In genomic region chr22:29032584-29032983, GRCh38 we compare ENCODE assay signal across 12 cellular contexts. TPM values are rescaled to one million over a fixed set of nuclear protein-coding genes. Genes with fewer than 3 reads are reported as not detected.
A peak's percentile ranks its signal among the peaks of the same experiment; 100 is the strongest.
DNase-seq lines count a peak whose midpoint lies in the region; ATAC-seq, FAIRE-seq and TF ChIP-seq lines count a peak whose summit lies in the region.
"Had no signal": no experiment of that assay in that cellular context is flagged by ENCODE, and none has a peak within 500 bp of the region (broad histone marks: within the 10 kb centered on the region; RNA-seq: fewer than 3 reads in every experiment).

No MANE protein-coding gene starts in this region.

- CTCF ChIA-PET in SK-N-SH (lab: Yijun Ruan, JAX), result interaction anchor here (0.9 to 1.6 kb wide), 5 partner anchors 8 to 432 kb away, joined by 3 to 8 read pairs (median 5); no protein-coding TSS in a partner anchor

- TF ChIP-seq CTCF in SK-N-SH (IDR thresholded peaks at IDR 0.05), result no peak

- peak overlapping the region; percentile 80; the same call in 1 of the 2 replicates for H3K9ac ChIP-seq in SK-N-SH

- ATAC-seq in SK-N-SH treated with all-trans-retinoic acid at 6 μM for 48 hours, result no peak
- ATAC-seq: Right ventricle myocardium inferior had no signal

- POLR2A ChIA-PET in SK-N-SH (lab: Yijun Ruan, JAX), result no interaction called here

- no peak overlapping the region for H2AFZ ChIP-seq in SK-N-SH (ENCODE audit: low read depth)

- peaks cover 29% of the 10 kb centered on the region; the same call in 1 of the 2 replicates for H3K79me2 ChIP-seq in SK-N-SH (ENCODE audit: insufficient read depth)

- H3K36me3 ChIP-seq in SK-N-SH (replicated peaks in 1 of 2; ENCODE audit: control insufficient read depth in 1 of 2, insufficient read depth in 2 of 2, low read length in 1 of 2) (no peaks in the 10 kb centered on the region), mesodermal cell (ENCODE audit: control insufficient read depth, insufficient read depth, low read length) (no peaks in the 10 kb centered on the region)

- TF ChIP-seq EP300 in SK-N-SH (IDR thresholded peaks at IDR 0.05; ENCODE audit: borderline replicate concordance in 1 of 2, low read depth in 1 of 2, low read length in 1 of 2), result no peak

- no peak overlapping the region for H3K4me3 ChIP-seq in SK-N-SH (ENCODE audit: low read depth in 2 of 2, low read length in 1 of 2)
- H3K4me3 ChIP-seq in mesodermal cell (ENCODE audit: extremely low read depth, insufficient read depth, low read length, poor library complexity, severe bottlenecking), result no peak overlapping the region

- no peak for TF ChIP-seq RAD21 in SK-N-SH (IDR thresholded peaks at IDR 0.05; ENCODE audit: low read length)

- peaks cover 23% of the 10 kb centered on the region for H3F3A ChIP-seq in SK-N-SH (replicated peaks; ENCODE audit: insufficient read depth)

- H3K9me2 ChIP-seq in SK-N-SH, result no peaks in the 10 kb centered on the region

- DNase-seq in SK-N-SH (no peak), dermis blood vessel endothelial cell (peak; percentile 68), urothelium cell line (ENCODE audit: low spot score) (peak; percentile 25), cerebellar nuclear complex (lab: John Stamatoyannopoulos, UW) (no peak)
- DNase-seq in activated CD8-positive, alpha-beta memory T cell treated with anti-CD3 and anti-CD28 coated beads, Interleukin-2, amount 50 U/mL, for 48 hours, result no peak
- no peak for DNase-seq in activated CD4-positive, alpha-beta T cell treated with anti-CD3 and anti-CD28 coated beads, Interleukin-2, amount 50 U/mL, for 48 hours
- DNase-seq: activated CD8-positive, alpha-beta memory T cell treated with anti-CD3 and anti-CD28 coated beads for 24 hours; NCI-H1417 treated with DMSO at 0.1 percent for 48 hours had no signal

- 50% methylated on average over 2 of the region's 2 CpGs for WGBS in SK-N-SH (ENCODE audit: low lambda C conversion rate)
- WGBS in mesodermal cell (ENCODE audit: insufficient coverage in 2 of 2), 2 experiments, result 81 to 88% methylated on average over 2 of the region's 2 CpGs

- H3K9me3 ChIP-seq in SK-N-SH (no peaks in the 10 kb centered on the region), mesodermal cell (ENCODE audit: control insufficient read depth, low read length) (no peaks in the 10 kb centered on the region)

- H3K4me2 ChIP-seq in SK-N-SH, result peak overlapping the region; percentile 80

- no peaks in the 10 kb centered on the region for H4K20me1 ChIP-seq in SK-N-SH (ENCODE audit: insufficient read depth)

- no peaks in the 10 kb centered on the region for H3K27me3 ChIP-seq in SK-N-SH (ENCODE audit: insufficient read depth)

- H3K4me1 ChIP-seq in SK-N-SH (ENCODE audit: control insufficient read depth in 1 of 2, insufficient read depth in 2 of 2, low read depth in 1 of 2, low read length in 1 of 2) (peaks cover 22 to 32% of the 10 kb centered on the region in 2 experiments), mesodermal cell (ENCODE audit: control insufficient read depth, insufficient read depth, low read length, poor library complexity, severe bottlenecking) (peaks cover 35% of the 10 kb centered on the region)

- H3K27ac ChIP-seq in SK-N-SH (ENCODE audit: low read depth in 2 of 2, low read length in 1 of 2), result peak overlapping the region in 1 of 2 experiments; percentile 99; a peak in 3 of 4 replicates
- peak overlapping the region; percentile 99 for H3K27ac ChIP-seq in mesodermal cell (ENCODE audit: low read depth, low read length, severe bottlenecking)

- no peak for FAIRE-seq in urothelium cell line (lab: Jason Lieb, UNC)

TF ChIP-seq in SK-N-SH, 30 proteins besides CTCF, POLR2A, EP300 and RAD21:
- TF ChIP-seq RFX5 (IDR thresholded peaks at IDR 0.05; ENCODE audit: low read length) (no peak), CHD2 (IDR thresholded peaks at IDR 0.05; ENCODE audit: low read length, partially characterized antibody) (no peak), NRF1 (IDR thresholded peaks at IDR 0.05; ENCODE audit: low read depth, low read length) (no peak)

TF ChIP-seq in SK-N-SH treated with all-trans-retinoic acid at 6 μM for 48 hours, 23 proteins besides CTCF, POLR2A, EP300 and RAD21:
- TF ChIP-seq ISL1 (CRISPR knock-in tag; IDR thresholded peaks at IDR 0.05), result no peak
- no peak for TF ChIP-seq ZNF8 (CRISPR knock-in tag; IDR thresholded peaks at IDR 0.05)
- no peak for TF ChIP-seq ZNF70 (CRISPR knock-in tag; IDR thresholded peaks at IDR 0.05)
- no peak for TF ChIP-seq ZFP3 (CRISPR knock-in tag; IDR thresholded peaks at IDR 0.05)
- TF ChIP-seq ESRRG (CRISPR knock-in tag; IDR thresholded peaks at IDR 0.05), result no peak
- TF ChIP-seq CREB5 (CRISPR knock-in tag; IDR thresholded peaks at IDR 0.05; ENCODE audit: low read depth), result no peak
- TF ChIP-seq OSR1 (CRISPR knock-in tag; IDR thresholded peaks at IDR 0.05), result no peak
- no peak for TF ChIP-seq CSDC2 (CRISPR knock-in tag; IDR thresholded peaks at IDR 0.05)
- TF ChIP-seq SNAI2 (CRISPR knock-in tag; IDR thresholded peaks at IDR 0.05), result no peak
- no peak for TF ChIP-seq PPARA (CRISPR knock-in tag; IDR thresholded peaks at IDR 0.05; ENCODE audit: borderline replicate concordance)

RNA-seq across cellular contexts. Expression of gene C22orf31, which starts 29.0 kb away (rescaled TPM):
- polyA plus RNA-seq in SK-N-SH (2012; rRNA removed), result not detected in 2 replicates
- not detected in 2 replicates for polyA plus RNA-seq in SK-N-SH (2012; cell fraction: cytosol; rRNA removed)
- polyA plus RNA-seq in SK-N-SH (2012; cell fraction: nucleus; rRNA removed), result not detected in 2 replicates
- not detected in 2 replicates for total RNA-seq in dermis blood vessel endothelial cell
- not detected for polyA plus RNA-seq in mesodermal cell (2013, experiment 1 of 2)
- not detected for polyA plus RNA-seq in mesodermal cell (2013, experiment 2 of 2)
- total RNA-seq: pulmonary artery endothelial cell, Right ventricle myocardium inferior had no signal

RNA-seq across cellular contexts. Expression of gene KREMEN1, which starts 40.3 kb away (rescaled TPM):
- 7.9 and 10.0 TPM in 2 replicates for polyA plus RNA-seq in SK-N-SH (2012; rRNA removed)
- polyA plus RNA-seq in SK-N-SH (2012; cell fraction: cytosol; rRNA removed), result 7.0 and 10.4 TPM in 2 replicates
- 6.7 and 8.0 TPM in 2 replicates for polyA plus RNA-seq in SK-N-SH (2012; cell fraction: nucleus; rRNA removed)
- total RNA-seq in dermis blood vessel endothelial cell, result 0.56 and 0.68 TPM in 2 replicates
- 21.5 TPM for polyA plus RNA-seq in mesodermal cell (2013, experiment 1 of 2)
- polyA plus RNA-seq in mesodermal cell (2013, experiment 2 of 2), result 15.1 TPM

Comparison
In these comparisons a context has a peak if more than half of its experiments do, and no peak if none do; other contexts are left out.
1. DNase-seq: peak in dermis blood vessel endothelial cell (single experiment) and urothelium cell line (single experiment); none in SK-N-SH (single experiment), activated CD8-positive, alpha-beta memory T cell treated with anti-CD3 and anti-CD28 coated beads, Interleukin-2, amount 50 U/mL, for 48 hours (single experiment), activated CD4-positive, alpha-beta T cell treated with anti-CD3 and anti-CD28 coated beads, Interleukin-2, amount 50 U/mL, for 48 hours (0 of 2) and cerebellar nuclear complex (0 of 2).